24 cellular contexts compared by ENCODE assay signal in the genomic region with DNA sequence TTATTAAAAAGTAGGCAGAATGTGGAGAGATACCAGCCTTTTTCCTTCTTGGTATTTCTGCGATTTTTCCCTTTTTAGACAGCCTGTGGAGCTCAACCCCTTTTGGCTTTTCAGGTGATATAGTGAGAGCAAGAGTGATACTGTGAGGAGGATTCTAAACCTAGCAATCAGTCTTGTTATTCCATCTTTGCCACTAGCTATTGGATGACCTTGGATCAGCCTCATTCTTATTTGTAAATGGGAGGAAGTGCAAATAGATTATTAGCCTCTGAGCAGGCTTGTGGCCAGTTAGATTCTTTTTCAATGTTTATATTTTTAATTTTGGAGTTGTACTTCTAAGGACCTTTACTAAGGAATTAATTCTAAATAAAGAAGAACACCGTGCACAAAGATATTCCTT. TPM values are rescaled to one million over a fixed set of nuclear protein-coding genes. Genes with fewer than 3 reads are reported as not detected.
A peak's percentile ranks its signal among the peaks of the same experiment; 100 is the strongest.
DNase-seq lines count a peak whose midpoint lies in the region; ATAC-seq and TF ChIP-seq lines count a peak whose summit lies in the region.
"Had no signal": no experiment of that assay in that cellular context is flagged by ENCODE, and none has a peak within 500 bp of the region (broad histone marks: within the 10 kb centered on the region; RNA-seq: fewer than 3 reads in every experiment).

No MANE protein-coding gene starts in this region.

- ATAC-seq in HG02623 (IDR thresholded peaks at IDR 0.05; ENCODE audit: unreplicated experiment) (no peak), GM18517 (IDR thresholded peaks at IDR 0.05; ENCODE audit: unreplicated experiment) (no peak)

- H3K27me3 Mint-ChIP-seq in MCF 10A (ENCODE audit: insufficient read depth, unreplicated experiment) (no peaks in the 10 kb centered on the region), osteocyte (ENCODE audit: unreplicated experiment) (no peaks in the 10 kb centered on the region), Caco-2 (ENCODE audit: insufficient read depth, unreplicated experiment) (no peaks in the 10 kb centered on the region)
- H3K27me3 Mint-ChIP-seq: activated CD4-positive, alpha-beta memory T cell treated with anti-CD3 and anti-CD28 coated beads, Interleukin-2, amount 10 ng/mL, durations not matched to agents 7 days and 5 days had no signal

- H3K4me1 ChIP-seq in mammary epithelial cell (ENCODE audit: insufficient read depth, low read length) (peaks cover 47% of the 10 kb centered on the region), esophagus muscularis mucosa (peaks cover 79 to 86% (median 85%) of the 10 kb centered on the region in 4 donors), uterus (peaks cover 10 to 18% of the 10 kb centered on the region in 2 donors), Caco-2 (peaks cover 28% of the 10 kb centered on the region)

- TF ChIP-seq POLR2A in esophagus muscularis mucosa (IDR thresholded peaks at IDR 0.05; ENCODE audit: low read depth) (no peak), uterus (IDR thresholded peaks at IDR 0.05) (no peak)

- H3K79me2 ChIP-seq in mammary epithelial cell (ENCODE audit: insufficient read depth, low read length), result peaks cover 98% of the 10 kb centered on the region

- H3K27ac ChIP-seq in mammary epithelial cell (ENCODE audit: insufficient read depth, low read depth, low read length) (no peak overlapping the region), esophagus muscularis mucosa (replicated peaks in 1 of 4) (peak overlapping the region in 3 of 4 donors; percentile 2 to 88 (median 87)), uterus (peak overlapping the region; percentile 85 to 95)
- H3K27ac ChIP-seq: adrenal gland, BLaER1 had no signal

- H3K4me2 ChIP-seq in mammary epithelial cell (ENCODE audit: insufficient read depth, low read depth, low read length), result no peak overlapping the region
- H3K4me2 ChIP-seq: BLaER1 had no signal

- intact Hi-C loops in MCF 10A (cut with micrococcal nuclease), result no loop called here
- intact Hi-C loops in mammary epithelial cell (cut with micrococcal nuclease), result no loop called here
- intact Hi-C loops in esophagus muscularis mucosa (cut with DNase I), result no loop called here
- intact Hi-C loops in uterus (cut with DNase I; ENCODE audit: low total_unique reads), result no loop called here
- intact Hi-C loops in Caco-2 (cut with micrococcal nuclease; ENCODE audit: unreplicated experiment), result no loop called here

- H3K36me3 Mint-ChIP-seq in MCF 10A (ENCODE audit: insufficient read depth, unreplicated experiment) (peaks cover 27% of the 10 kb centered on the region), osteocyte (ENCODE audit: unreplicated experiment) (peaks cover 7% of the 10 kb centered on the region), Caco-2 (ENCODE audit: insufficient read depth, unreplicated experiment) (peaks cover 10% of the 10 kb centered on the region)

- H3K9me3 Mint-ChIP-seq in MCF 10A (ENCODE audit: unreplicated experiment) (no peaks in the 10 kb centered on the region), osteocyte (ENCODE audit: unreplicated experiment) (no peaks in the 10 kb centered on the region), Caco-2 (ENCODE audit: unreplicated experiment) (no peaks in the 10 kb centered on the region)
- H3K9me3 Mint-ChIP-seq: activated CD4-positive, alpha-beta memory T cell treated with anti-CD3 and anti-CD28 coated beads, Interleukin-2, amount 10 ng/mL, durations not matched to agents 7 days and 5 days had no signal

- in situ Hi-C loops in mammary epithelial cell (cut with MboI; ENCODE audit: low sequenced_read_pairs in 2 of 2), result no loop called here

- dilution Hi-C loops in mammary epithelial cell (cut with HindIII; ENCODE audit: low sequenced_read_pairs), result no loop called here

- H3K27me3 ChIP-seq in mammary epithelial cell (ENCODE audit: insufficient read depth, low read length), result no peaks in the 10 kb centered on the region
- no peaks in the 10 kb centered on the region for H3K27me3 ChIP-seq in esophagus muscularis mucosa
- H3K27me3 ChIP-seq in uterus, result no peaks in the 10 kb centered on the region
- no peaks in the 10 kb centered on the region for H3K27me3 ChIP-seq in Caco-2 (replicated peaks; ENCODE audit: control insufficient read depth, insufficient read depth, low read length)
- H3K27me3 ChIP-seq: adrenal gland, BLaER1, body of pancreas, MG63, tibial nerve had no signal

- H3K4me1 Mint-ChIP-seq in MCF 10A (ENCODE audit: insufficient read depth, unreplicated experiment), result peaks cover 25% of the 10 kb centered on the region
- H3K4me1 Mint-ChIP-seq in osteocyte (ENCODE audit: unreplicated experiment), result peaks cover 69% of the 10 kb centered on the region
- H3K4me1 Mint-ChIP-seq in Caco-2 (ENCODE audit: low read depth, unreplicated experiment), result peaks cover 24% of the 10 kb centered on the region

- H3K4me3 Mint-ChIP-seq in MCF 10A (ENCODE audit: unreplicated experiment) (no peak overlapping the region), osteocyte (ENCODE audit: unreplicated experiment) (no peak overlapping the region), Caco-2 (ENCODE audit: unreplicated experiment) (no peak overlapping the region)
- H3K4me3 Mint-ChIP-seq: activated CD4-positive, alpha-beta memory T cell treated with anti-CD3 and anti-CD28 coated beads, Interleukin-2, amount 10 ng/mL, durations not matched to agents 7 days and 5 days had no signal

- CTCF ChIA-PET in MCF 10A (lab: Yijun Ruan, JAX) (interaction anchor here (0.6 to 1.2 kb wide), 3 partner anchors 33 to 115 kb away, joined by 4 to 6 read pairs (median 5); no protein-coding TSS in a partner anchor), mammary epithelial cell (lab: Charles Lee; ENCODE audit: low non-redundant PET) (no interaction called here), Caco-2 (lab: Charles Lee) (no interaction called here)

- no peak overlapping the region for H3K4me3 ChIP-seq in mammary epithelial cell (replicated peaks in 1 of 3; ENCODE audit: insufficient read depth in 1 of 3, low read depth in 2 of 3, low read length in 3 of 3)
- no peak overlapping the region for H3K4me3 ChIP-seq in esophagus muscularis mucosa
- no peak overlapping the region for H3K4me3 ChIP-seq in uterus
- H3K4me3 ChIP-seq in Caco-2 (ENCODE audit: low read depth, low read length), result no peak overlapping the region
- H3K4me3 ChIP-seq: adrenal gland, BLaER1, body of pancreas, MG63, mucosa of descending colon, tibial nerve had no signal

- TF ChIP-seq EP300 in esophagus muscularis mucosa (IDR thresholded peaks at IDR 0.05), result no peak

- peak overlapping the region; percentile 73 for H3K27ac Mint-ChIP-seq in MCF 10A (ENCODE audit: low read depth, unreplicated experiment)
- peak overlapping the region; percentile 90 for H3K27ac Mint-ChIP-seq in osteocyte (ENCODE audit: unreplicated experiment)
- no peak overlapping the region for H3K27ac Mint-ChIP-seq in Caco-2 (ENCODE audit: unreplicated experiment)
- H3K27ac Mint-ChIP-seq: activated CD4-positive, alpha-beta memory T cell treated with anti-CD3 and anti-CD28 coated beads, Interleukin-2, amount 10 ng/mL, durations not matched to agents 7 days and 5 days had no signal

- no peak overlapping the region for H2AFZ ChIP-seq in mammary epithelial cell (ENCODE audit: low read depth, low read length)

- H3K9ac ChIP-seq in mammary epithelial cell (ENCODE audit: insufficient read depth, low read length), result no peak overlapping the region
- H3K9ac ChIP-seq: BLaER1 had no signal

- DNase-seq in MCF 10A (ENCODE audit: unreplicated experiment) (no peak), mammary epithelial cell (no peak), esophagus muscularis mucosa (ENCODE audit: extremely low spot score) (no peak), osteocyte (ENCODE audit: extremely low spot score, unreplicated experiment) (no peak), uterus (no peak), Caco-2 (no peak)
- DNase-seq: ACHN; activated CD4-positive, alpha-beta memory T cell treated with anti-CD3 and anti-CD28 coated beads, Interleukin-2, amount 10 ng/mL, durations not matched to agents 7 days and 5 days; activated gamma-delta T cell; adrenal gland; body of pancreas; DMS53; glutamatergic neuron; kidney; MG63; mucosa of descending colon; NCI-H1105 treated with DMSO at 0.1 percent for 48 hours; NCI-H2029 treated with DMSO at 0.1 percent for 48 hours; stimulated activated naive CD4-positive, alpha-beta T cell treated with Interleukin-2 at 50 U/mL for 16 hours; T1000 had no signal

- 83% methylated on average over 2 of the region's 2 CpGs for WGBS in mammary epithelial cell (ENCODE audit: low coverage, missing lambda C conversion rate)
- WGBS in esophagus muscularis mucosa, result 50% methylated on average over 2 of the region's 2 CpGs

- TF ChIP-seq CTCF in MCF 10A (IDR thresholded peaks at IDR 0.05; ENCODE audit: unreplicated experiment) (no peak), mammary epithelial cell (conservative IDR thresholded peaks at IDR 0.05 in 1 of 2, IDR thresholded peaks at IDR 0.05 in 1 of 2; ENCODE audit: extremely low read depth in 1 of 2, insufficient read depth in 1 of 2, low read depth in 1 of 2, low read length in 2 of 2) (no peak), esophagus muscularis mucosa (IDR thresholded peaks at IDR 0.05) (no peak), osteocyte (IDR thresholded peaks at IDR 0.05) (no peak), uterus (IDR thresholded peaks at IDR 0.05) (no peak), Caco-2 (IDR thresholded peaks at IDR 0.05; ENCODE audit: insufficient read depth in 1 of 2, low read depth in 1 of 2, low read length in 1 of 2, severe bottlenecking in 1 of 2, unreplicated experiment in 1 of 2) (no peak)

- H3K36me3 ChIP-seq in mammary epithelial cell (ENCODE audit: insufficient read depth, low read length) (peaks cover 4% of the 10 kb centered on the region), esophagus muscularis mucosa (peaks cover 0 to 5% (median 4%) of the 10 kb centered on the region in 4 donors), uterus (no peaks in the 10 kb centered on the region), Caco-2 (ENCODE audit: control insufficient read depth, insufficient read depth, low read length) (no peaks in the 10 kb centered on the region)
- H3K36me3 ChIP-seq: adrenal gland had no signal

- POLR2A ChIA-PET in MCF 10A (lab: Yijun Ruan, JAX), result interaction anchor here (0.6 to 7.5 kb wide), 9 partner anchors 10 to 1787 kb away, joined by 3 to 120 read pairs (median 7); a partner anchor contains a TSS
- POLR2A ChIA-PET in Caco-2 (lab: Charles Lee), result interaction anchor here (1.5 kb wide), 1 partner anchor 34 kb away, joined by 6 read pairs; a partner anchor contains a TSS

- H3K9me3 ChIP-seq in mammary epithelial cell (replicated peaks; ENCODE audit: insufficient read depth, low read length) (no peaks in the 10 kb centered on the region), esophagus muscularis mucosa (no peaks in the 10 kb centered on the region), uterus (no peaks in the 10 kb centered on the region), Caco-2 (no peaks in the 10 kb centered on the region)
- H3K9me3 ChIP-seq: adrenal gland, body of pancreas, mucosa of descending colon, tibial nerve had no signal

- BruUV-seq in MCF 10A (replicated peaks; lab: Mats Ljungman, UMichigan) (no TSS peak), mammary epithelial cell (replicated peaks; lab: Mats Ljungman, UMichigan) (no TSS peak), Caco-2 (replicated peaks; lab: Mats Ljungman, UMichigan) (no TSS peak)

- no peaks in the 10 kb centered on the region for H4K20me1 ChIP-seq in mammary epithelial cell (ENCODE audit: insufficient read depth, low read length)

RNA-seq across cellular contexts. Expression of a gene that starts 34.0 kb away (rescaled TPM):
- total RNA-seq in MCF 10A (2022) (264 and 284 TPM in 2 replicates), mammary epithelial cell (100 to 1,000 TPM; 247 to 272 TPM), esophagus muscularis mucosa (100 to 1,000 TPM; 212 to 293 (median 251) TPM), osteocyte (178 TPM in 2 replicates), uterus (100 to 1,000 TPM; 195 to 777 (median 290) TPM), Caco-2 (2022) (142 and 150 TPM in 2 replicates)
- 131 TPM for polyA plus RNA-seq in mammary epithelial cell
- polyA minus RNA-seq in mammary epithelial cell, result 618 TPM
